8 cellular contexts compared by ENCODE assay signal in genomic region chr19:54464044-54464623, GRCh38. TPM values are rescaled to one million over a fixed set of nuclear protein-coding genes. Genes with fewer than 3 reads are reported as not detected.
DNase-seq lines count a peak whose midpoint lies in the region; ATAC-seq and TF ChIP-seq lines count a peak whose summit lies in the region.

No MANE protein-coding gene starts in this region.

- peaks cover 18% of the 10 kb centered on the region for H3K36me3 ChIP-seq in breast epithelium

- peaks cover 0 to 7% of the 10 kb centered on the region in 2 donors for H3K4me1 ChIP-seq in breast epithelium

- no peaks in the 10 kb centered on the region for H3K9me3 ChIP-seq in breast epithelium

- peak; percentile 44 for DNase-seq in NCI-H1092 (lab: John Stamatoyannopoulos, UW)
- no peak for DNase-seq in NCI-H1092 treated with DMSO at 0.1 percent for 48 hours (lab: John Stamatoyannopoulos, UW)
- peak; percentile 10 for DNase-seq in NCI-H2107 treated with DMSO at 0.1 percent for 48 hours (lab: John Stamatoyannopoulos, UW; ENCODE audit: unreplicated experiment)
- DNase-seq in breast epithelium (ENCODE audit: low spot score in 2 of 2), result peak; percentile 95 to 98
- peak; percentile 82 for DNase-seq in iPS-NIHi7 (ENCODE audit: extremely low spot score)
- peak; percentile 65 to 86 for DNase-seq in stimulated activated CD4-positive, alpha-beta T cell treated with anti-CD3 and anti-CD28 coated beads, Interleukin-12 subunit alpha, Interleukin-12 subunit beta, amount 100 ng/mL, for 24 hours (ENCODE audit: low read depth in 2 of 2)

- intact Hi-C loops in breast epithelium (cut with DNase I; ENCODE audit: low total_unique reads), result no loop called here

- peak overlapping the region; percentile 58 to 82 (median 71) for H3K4me3 ChIP-seq in breast epithelium

- no peak for TF ChIP-seq POLR2A in breast epithelium (IDR thresholded peaks at IDR 0.05)

- peak; percentile 38 for ATAC-seq in HG02981 (IDR thresholded peaks at IDR 0.05; ENCODE audit: unreplicated experiment)

- H3K27ac ChIP-seq in VCaP (peak overlapping the region; percentile 96), breast epithelium (peak overlapping the region; percentile 96 to 98)

- no peaks in the 10 kb centered on the region for H3K27me3 ChIP-seq in breast epithelium

- TF ChIP-seq CTCF in VCaP (conservative IDR thresholded peaks at IDR 0.05), result no peak
- TF ChIP-seq CTCF in breast epithelium (IDR thresholded peaks at IDR 0.05), result no peak

RNA-seq across cellular contexts. Expression of gene LENG9, which starts 0.6 kb away (rescaled TPM):
- total RNA-seq in breast epithelium, result 1 to 10 TPM; 4.5 to 8.2 (median 4.8) TPM

RNA-seq across cellular contexts. Expression of gene CDC42EP5, which starts 9.0 kb away (rescaled TPM):
- 10 to 100 TPM in 2 of 3 donors, 1 to 10 TPM in 1; 8.8 to 40.6 (median 17.4) TPM for total RNA-seq in breast epithelium

RNA-seq across cellular contexts. Expression of gene LENG8, which starts 15.1 kb away (rescaled TPM):
- total RNA-seq in breast epithelium, result 100 to 1,000 TPM in 2 of 3 donors, 10 to 100 TPM in 1; 82.9 to 204 (median 148) TPM

RNA-seq across cellular contexts. Expression of gene LAIR2, which starts 38.5 kb away (rescaled TPM):
- not detected for total RNA-seq in breast epithelium

RNA-seq across cellular contexts. Expression of gene TTYH1, which starts 48.9 kb away (rescaled TPM):
- 1 to 10 TPM in 2 of 3 donors, under 1 TPM in 1; 0.48 to 4.6 (median 4.0) TPM for total RNA-seq in breast epithelium
